ENCODE assay signal across 31 cellular contexts in the genomic region with DNA sequence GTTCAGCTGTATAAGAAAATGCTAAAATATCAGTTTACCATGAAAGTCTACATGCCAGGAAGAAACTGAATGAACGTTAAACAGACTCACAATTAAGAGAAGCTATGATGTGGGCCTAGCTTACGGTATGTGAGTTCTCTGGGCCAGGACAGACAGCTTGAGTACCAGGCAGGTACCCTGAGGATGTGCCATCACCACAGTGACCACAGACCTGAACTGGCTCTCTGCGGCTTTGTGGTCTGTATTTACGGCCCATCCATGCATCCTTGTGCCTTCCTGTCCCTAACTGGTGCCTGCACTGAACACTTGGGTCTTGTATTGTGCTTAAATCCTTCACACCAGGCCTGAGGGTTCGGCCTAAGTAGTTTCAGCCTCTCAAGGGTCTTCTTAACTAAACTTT.
"Had no signal": no experiment of that assay in that cellular context is flagged by ENCODE, and none has a peak within 500 bp of the region (broad histone marks: within the 10 kb centered on the region; RNA-seq: fewer than 3 reads in every experiment).

No MANE protein-coding gene starts in this region.

- H3K4me3 ChIP-seq: ascending aorta, cardiac muscle cell had no signal

- H3K9me3 ChIP-seq: ascending aorta had no signal

- DNase-seq: activated B cell treated with CpG ODN at 0.5 μM for 24 hours; activated CD4-positive, alpha-beta memory T cell treated with anti-CD3 and anti-CD28 coated beads for 36 hours; activated CD4-positive, alpha-beta T cell treated with anti-CD3 and anti-CD28 coated beads for 4 hours; activated CD4-positive, alpha-beta T cell treated with anti-CD3 and anti-CD28 coated beads, Interleukin-2, amount 10 ng/mL, durations not matched to agents 24 days and 14 days; activated CD4-positive, alpha-beta T cell treated with anti-CD3 and anti-CD28 coated beads, Interleukin-2, amount 50 U/mL, for 1 hour; activated CD4-positive, alpha-beta T cell treated with anti-CD3 and anti-CD28 coated beads, Interleukin-2, amount 50 U/mL, for 4 hours; activated CD4-positive, CD25-positive, alpha-beta regulatory T cell treated with anti-CD3 and anti-CD28 coated beads, Interleukin-2, amount 50 U/mL, for 72 hours; activated CD8-positive, alpha-beta memory T cell treated with anti-CD3 and anti-CD28 coated beads, Interleukin-2, amount 50 U/mL, for 4 hours; activated CD8-positive, alpha-beta T cell treated with anti-CD3 and anti-CD28 coated beads for 36 hours; activated effector memory CD4-positive, alpha-beta T cell treated with Interleukin-2 at 50 U/mL for 16 hours; activated gamma-delta T cell; activated naive CD4-positive, alpha-beta T cell treated with anti-CD3 and anti-CD28 coated beads, Interleukin-2, amount 10 ng/mL, durations not matched to agents 7 days and 5 days; activated naive CD4-positive, alpha-beta T cell treated with Interleukin-2 at 50 U/mL for 16 hours; activated naive CD8-positive, alpha-beta T cell treated with anti-CD3 and anti-CD28 coated beads, Interleukin-2, amount 10 ng/mL, durations not matched to agents 7 days and 5 days; activated naive CD8-positive, alpha-beta T cell treated with anti-CD3 and anti-CD28 coated beads, Interleukin-2, amount 50 U/mL, for 24 hours; activated T-cell treated with anti-CD3 and anti-CD28 coated beads, Interleukin-2, amount 50 U/mL, for 24 hours; activated T-cell treated with anti-CD3 and anti-CD28 coated beads, Interleukin-2, amount 50 U/mL, for 48 hours; amygdala; anterior cingulate cortex; caudate nucleus; T-helper 1 cell; T-helper 9 cell had no signal

- ATAC-seq: activated CD8-positive, alpha-beta T cell treated with anti-CD3 and anti-CD28 coated beads for 36 hours; activated naive CD8-positive, alpha-beta T cell treated with anti-CD3 and anti-CD28 coated beads, Interleukin-2, amount 50 U/mL, for 24 hours had no signal

- H3K36me3 ChIP-seq: ascending aorta, cardiac muscle cell had no signal

- H3K4me1 Mint-ChIP-seq: activated CD4-positive, alpha-beta T cell treated with anti-CD3 and anti-CD28 coated beads, Interleukin-2, amount 10 ng/mL, durations not matched to agents 24 days and 14 days; activated naive CD4-positive, alpha-beta T cell treated with anti-CD3 and anti-CD28 coated beads, Interleukin-2, amount 10 ng/mL, durations not matched to agents 7 days and 5 days; activated naive CD4-positive, alpha-beta T cell treated with anti-CD3 and anti-CD28 coated beads, Interleukin-2, amount 50 U/mL, for 24 hours; activated naive CD8-positive, alpha-beta T cell treated with anti-CD3 and anti-CD28 coated beads, Interleukin-2, amount 10 ng/mL, durations not matched to agents 7 days and 5 days; activated naive CD8-positive, alpha-beta T cell treated with anti-CD3 and anti-CD28 coated beads, Interleukin-2, amount 50 U/mL, for 24 hours had no signal

- H3K27me3 Mint-ChIP-seq: activated CD4-positive, alpha-beta memory T cell treated with anti-CD3 and anti-CD28 coated beads for 36 hours; activated CD4-positive, alpha-beta T cell treated with anti-CD3 and anti-CD28 coated beads, Interleukin-2, amount 10 ng/mL, durations not matched to agents 24 days and 14 days; activated naive CD4-positive, alpha-beta T cell treated with anti-CD3 and anti-CD28 coated beads, Interleukin-2, amount 10 ng/mL, durations not matched to agents 7 days and 5 days; activated naive CD4-positive, alpha-beta T cell treated with anti-CD3 and anti-CD28 coated beads, Interleukin-2, amount 50 U/mL, for 24 hours; activated naive CD8-positive, alpha-beta T cell; activated naive CD8-positive, alpha-beta T cell treated with anti-CD3 and anti-CD28 coated beads, Interleukin-2, amount 10 ng/mL, durations not matched to agents 7 days and 5 days; activated naive CD8-positive, alpha-beta T cell treated with anti-CD3 and anti-CD28 coated beads, Interleukin-2, amount 50 U/mL, for 24 hours; brain had no signal

- H3K9me3 Mint-ChIP-seq: activated B cell treated with CpG ODN at 0.5 μM for 24 hours; activated CD4-positive, alpha-beta memory T cell treated with anti-CD3 and anti-CD28 coated beads for 36 hours; activated CD4-positive, alpha-beta T cell treated with anti-CD3 and anti-CD28 coated beads, Interleukin-2, amount 10 ng/mL, durations not matched to agents 24 days and 14 days; activated CD8-positive, alpha-beta T cell treated with anti-CD3 and anti-CD28 coated beads for 36 hours; activated naive CD4-positive, alpha-beta T cell treated with anti-CD3 and anti-CD28 coated beads, Interleukin-2, amount 10 ng/mL, durations not matched to agents 7 days and 5 days; activated naive CD4-positive, alpha-beta T cell treated with anti-CD3 and anti-CD28 coated beads, Interleukin-2, amount 50 U/mL, for 24 hours; activated naive CD8-positive, alpha-beta T cell treated with anti-CD3 and anti-CD28 coated beads, Interleukin-2, amount 10 ng/mL, durations not matched to agents 7 days and 5 days; activated naive CD8-positive, alpha-beta T cell treated with anti-CD3 and anti-CD28 coated beads, Interleukin-2, amount 50 U/mL, for 24 hours; activated T-cell treated with anti-CD3 and anti-CD28 coated beads, Interleukin-2, amount 50 U/mL, for 24 hours; activated T-helper 2 cell treated with anti-CD3 and anti-CD28 coated beads, Interferon-gamma antibody, Interleukin-2, Interleukin-4, amounts not matched to agents 10 μg/mL and 5 μg/mL and 100 μg/mL, durations not matched to agents 14 hours and 24 hours and 36 hours; T-helper 1 cell treated with Interleukin-12 subunit alpha and Interleukin-12 subunit beta and Interleukin-4 antibody, amounts not matched to agents 30 μg/mL and 1 μg/mL, for 36 hours; T-helper 2 cell treated with Interferon-gamma antibody and Interleukin-4, amounts not matched to agents 5 μg/mL and 100 μg/mL, for 36 hours had no signal

- H3K27me3 ChIP-seq: ascending aorta had no signal

- H3K27ac Mint-ChIP-seq: activated B cell treated with CpG ODN at 0.5 μM for 24 hours; activated CD4-positive, alpha-beta memory T cell treated with anti-CD3 and anti-CD28 coated beads for 36 hours; activated CD4-positive, alpha-beta T cell treated with anti-CD3 and anti-CD28 coated beads, Interleukin-2, amount 10 ng/mL, durations not matched to agents 24 days and 14 days; activated CD8-positive, alpha-beta T cell treated with anti-CD3 and anti-CD28 coated beads for 36 hours; activated naive CD4-positive, alpha-beta T cell treated with anti-CD3 and anti-CD28 coated beads, Interleukin-2, amount 10 ng/mL, durations not matched to agents 7 days and 5 days; activated naive CD4-positive, alpha-beta T cell treated with anti-CD3 and anti-CD28 coated beads, Interleukin-2, amount 50 U/mL, for 24 hours; activated naive CD8-positive, alpha-beta T cell; activated naive CD8-positive, alpha-beta T cell treated with anti-CD3 and anti-CD28 coated beads, Interleukin-2, amount 10 ng/mL, durations not matched to agents 7 days and 5 days; activated naive CD8-positive, alpha-beta T cell treated with anti-CD3 and anti-CD28 coated beads, Interleukin-2, amount 50 U/mL, for 24 hours; activated T-cell treated with anti-CD3 and anti-CD28 coated beads, Interleukin-2, amount 50 U/mL, for 24 hours; activated T-helper 2 cell treated with anti-CD3 and anti-CD28 coated beads, Interferon-gamma antibody, Interleukin-2, Interleukin-4, amounts not matched to agents 10 μg/mL and 5 μg/mL and 100 μg/mL, durations not matched to agents 14 hours and 24 hours and 36 hours; brain; T-helper 1 cell treated with Interleukin-12 subunit alpha and Interleukin-12 subunit beta and Interleukin-4 antibody, amounts not matched to agents 30 μg/mL and 1 μg/mL, for 36 hours; T-helper 2 cell treated with Interferon-gamma antibody and Interleukin-4, amounts not matched to agents 5 μg/mL and 100 μg/mL, for 36 hours had no signal

- H3K27ac ChIP-seq: ascending aorta, cardiac muscle cell, VCaP had no signal

- H3K4me1 ChIP-seq: ascending aorta had no signal

- H3K4me3 Mint-ChIP-seq: activated B cell treated with CpG ODN at 0.5 μM for 24 hours; activated CD4-positive, alpha-beta memory T cell treated with anti-CD3 and anti-CD28 coated beads for 36 hours; activated CD4-positive, alpha-beta T cell treated with anti-CD3 and anti-CD28 coated beads, Interleukin-2, amount 10 ng/mL, durations not matched to agents 24 days and 14 days; activated CD8-positive, alpha-beta T cell treated with anti-CD3 and anti-CD28 coated beads for 36 hours; activated naive CD4-positive, alpha-beta T cell treated with anti-CD3 and anti-CD28 coated beads, Interleukin-2, amount 10 ng/mL, durations not matched to agents 7 days and 5 days; activated naive CD4-positive, alpha-beta T cell treated with anti-CD3 and anti-CD28 coated beads, Interleukin-2, amount 50 U/mL, for 24 hours; activated naive CD8-positive, alpha-beta T cell; activated naive CD8-positive, alpha-beta T cell treated with anti-CD3 and anti-CD28 coated beads, Interleukin-2, amount 10 ng/mL, durations not matched to agents 7 days and 5 days; activated naive CD8-positive, alpha-beta T cell treated with anti-CD3 and anti-CD28 coated beads, Interleukin-2, amount 50 U/mL, for 24 hours; activated T-cell treated with anti-CD3 and anti-CD28 coated beads, Interleukin-2, amount 50 U/mL, for 24 hours; brain; T-helper 1 cell treated with Interleukin-12 subunit alpha and Interleukin-12 subunit beta and Interleukin-4 antibody, amounts not matched to agents 30 μg/mL and 1 μg/mL, for 36 hours; T-helper 2 cell treated with Interferon-gamma antibody and Interleukin-4, amounts not matched to agents 5 μg/mL and 100 μg/mL, for 36 hours had no signal

- H3K36me3 Mint-ChIP-seq: activated CD4-positive, alpha-beta memory T cell treated with anti-CD3 and anti-CD28 coated beads for 36 hours; activated naive CD4-positive, alpha-beta T cell treated with anti-CD3 and anti-CD28 coated beads, Interleukin-2, amount 10 ng/mL, durations not matched to agents 7 days and 5 days; activated naive CD4-positive, alpha-beta T cell treated with anti-CD3 and anti-CD28 coated beads, Interleukin-2, amount 50 U/mL, for 24 hours; activated naive CD8-positive, alpha-beta T cell; activated naive CD8-positive, alpha-beta T cell treated with anti-CD3 and anti-CD28 coated beads, Interleukin-2, amount 10 ng/mL, durations not matched to agents 7 days and 5 days; brain had no signal
